ENCODE assay signal across 13 cellular contexts in genomic region chr5:104540448-104540847, GRCh38.
DNase-seq lines count a peak whose midpoint lies in the region; ATAC-seq and TF ChIP-seq lines count a peak whose summit lies in the region.
"Had no signal": no experiment of that assay in that cellular context is flagged by ENCODE, and none has a peak within 500 bp of the region (broad histone marks: within the 10 kb centered on the region; RNA-seq: fewer than 3 reads in every experiment).

No MANE protein-coding gene starts in this region.

- TF ChIP-seq CTCF in A673 (conservative IDR thresholded peaks at IDR 0.05; ENCODE audit: low read depth, low read length), result no peak
- no peak for TF ChIP-seq CTCF in adrenal gland (IDR thresholded peaks at IDR 0.05)

- no peaks in the 10 kb centered on the region for H3K36me3 Mint-ChIP-seq in effector memory CD8-positive, alpha-beta T cell (ENCODE audit: insufficient read depth)

- H3K36me3 ChIP-seq in A673 (ENCODE audit: insufficient read depth, low read length, poor library complexity, severe bottlenecking) (no peaks in the 10 kb centered on the region), adrenal gland (replicated peaks in 1 of 2) (no peaks in the 10 kb centered on the region)
- H3K36me3 ChIP-seq: heart right ventricle had no signal

- no peak for TF ChIP-seq RAD21 in Ishikawa (IDR thresholded peaks at IDR 0.05; ENCODE audit: low read depth)

- WGBS in adrenal gland, 4 donors, result 0 to 28% (median 23%) methylated on average over 1 of the region's 1 CpG

- CTCF ChIA-PET in A673 (lab: Charles Lee), result no interaction called here

- H3K4me1 Mint-ChIP-seq in effector memory CD8-positive, alpha-beta T cell (ENCODE audit: low read depth in 2 of 2), result no peaks in the 10 kb centered on the region

- no peaks in the 10 kb centered on the region for H3K27me3 Mint-ChIP-seq in effector memory CD8-positive, alpha-beta T cell

- no peak overlapping the region for H3K27ac Mint-ChIP-seq in effector memory CD8-positive, alpha-beta T cell
- H3K27ac Mint-ChIP-seq: T-helper 1 cell treated with Interleukin-12 subunit alpha and Interleukin-12 subunit beta and Interleukin-4 antibody, amounts not matched to agents 30 μg/mL and 1 μg/mL, for 36 hours had no signal

- H3K27me3 ChIP-seq in A673 (replicated peaks; ENCODE audit: insufficient read depth, low read depth, low read length, poor library complexity), result no peaks in the 10 kb centered on the region
- no peaks in the 10 kb centered on the region for H3K27me3 ChIP-seq in adrenal gland
- H3K27me3 ChIP-seq: heart right ventricle had no signal

- intact Hi-C loops in A673 (cut with micrococcal nuclease; ENCODE audit: unreplicated experiment) (no loop called here), adrenal gland (cut with DNase I) (no loop called here)

- peaks cover 26% of the 10 kb centered on the region for H3K4me1 ChIP-seq in A673 (ENCODE audit: insufficient read depth, low read length, poor library complexity, severe bottlenecking)
- peaks cover 7 to 21% of the 10 kb centered on the region in 2 donors for H3K4me1 ChIP-seq in adrenal gland (replicated peaks in 1 of 2)
- H3K4me1 ChIP-seq: heart right ventricle had no signal

- TF ChIP-seq EP300 in Ishikawa (IDR thresholded peaks at IDR 0.05; ENCODE audit: borderline replicate concordance), result peak; percentile 69; the same call in 1 of the 2 replicates

- H3K27ac ChIP-seq in A673 (ENCODE audit: low read depth, low read length, poor library complexity, severe bottlenecking) (peak overlapping the region; percentile 64), adrenal gland (peak overlapping the region in 3 of 5 donors; percentile 54 to 61 (median 58))
- H3K27ac ChIP-seq: heart right ventricle had no signal

- H3K4me3 Mint-ChIP-seq in effector memory CD8-positive, alpha-beta T cell, result no peak overlapping the region
- H3K4me3 Mint-ChIP-seq: T-helper 1 cell treated with Interleukin-12 subunit alpha and Interleukin-12 subunit beta and Interleukin-4 antibody, amounts not matched to agents 30 μg/mL and 1 μg/mL, for 36 hours had no signal

- peak in 1 of 2 donors; percentile 19 for TF ChIP-seq POLR2A in adrenal gland (IDR thresholded peaks at IDR 0.05)

- H3K4me3 ChIP-seq in A673 (ENCODE audit: low read depth, low read length, poor library complexity, severe bottlenecking), result no peak overlapping the region
- H3K4me3 ChIP-seq in adrenal gland, result no peak overlapping the region
- H3K4me3 ChIP-seq: heart right ventricle had no signal

- BruUV-seq in A673 (replicated peaks; lab: Mats Ljungman, UMichigan), result no TSS peak

- no peaks in the 10 kb centered on the region for H3K9me3 ChIP-seq in A673 (ENCODE audit: low read depth, low read length, poor library complexity, severe bottlenecking)
- H3K9me3 ChIP-seq in adrenal gland (replicated peaks in 1 of 3), result no peaks in the 10 kb centered on the region
- H3K9me3 ChIP-seq: heart right ventricle had no signal

- DNase-seq in A673 (ENCODE audit: low spot score) (peak; percentile 88), adrenal gland (peak; percentile 26 to 75 (median 56)), iris pigment epithelial cell (ENCODE audit: low read depth) (peak; percentile 79), activated gamma-delta T cell treated with Interleukin-2 at 50 U/mL for 16 hours (no peak)
- DNase-seq in effector memory CD8-positive, alpha-beta T cell, result no peak
- DNase-seq: activated CD8-positive, alpha-beta memory T cell treated with anti-CD3 and anti-CD28 coated beads, Interleukin-2, amount 50 U/mL, for 4 hours; AML-193; heart right ventricle; NCI-H524 had no signal

- peaks cover 7 to 11% of the 10 kb centered on the region in 2 donors for H3K9me3 Mint-ChIP-seq in effector memory CD8-positive, alpha-beta T cell
- H3K9me3 Mint-ChIP-seq: T-helper 1 cell treated with Interleukin-12 subunit alpha and Interleukin-12 subunit beta and Interleukin-4 antibody, amounts not matched to agents 30 μg/mL and 1 μg/mL, for 36 hours had no signal

- POLR2A ChIA-PET in A673 (lab: Charles Lee; ENCODE audit: low non-redundant PET), result no interaction called here

- ATAC-seq in GM18867 (IDR thresholded peaks at IDR 0.05; ENCODE audit: unreplicated experiment) (no peak), HG03442 (IDR thresholded peaks at IDR 0.05; ENCODE audit: unreplicated experiment) (no peak)
- no peak for ATAC-seq in effector memory CD8-positive, alpha-beta T cell (replicated peaks)
- ATAC-seq: heart right ventricle had no signal

TF ChIP-seq in Ishikawa, 13 proteins besides CTCF, POLR2A, EP300 and RAD21:
- TF ChIP-seq REST (IDR thresholded peaks at IDR 0.05; ENCODE audit: low read depth), result no peak
- peak; percentile 61; the same call in 1 of the 2 replicates for TF ChIP-seq TCF12 (IDR thresholded peaks at IDR 0.05; ENCODE audit: low read depth)
- TF ChIP-seq EGR1 (IDR thresholded peaks at IDR 0.05), result no peak
- TF ChIP-seq MAX (IDR thresholded peaks at IDR 0.05), result no peak
- TF ChIP-seq TAF1 (IDR thresholded peaks at IDR 0.05; ENCODE audit: low read depth), result no peak
- TF ChIP-seq TEAD4 (IDR thresholded peaks at IDR 0.05), result peak; percentile 71; the same call in 1 of the 2 replicates
- TF ChIP-seq NFIC (IDR thresholded peaks at IDR 0.05), result peak; percentile 97
- TF ChIP-seq CREB1 (IDR thresholded peaks at IDR 0.05; ENCODE audit: low read depth), result no peak
- no peak; the same call in 1 of the 2 replicates for TF ChIP-seq FOXM1 (IDR thresholded peaks at IDR 0.05; ENCODE audit: borderline replicate concordance, low read depth)
- no peak for TF ChIP-seq CEBPB (IDR thresholded peaks at IDR 0.05)
- no peak for TF ChIP-seq YY1 (IDR thresholded peaks at IDR 0.05; ENCODE audit: low read depth)
- TF ChIP-seq ZBTB7A (IDR thresholded peaks at IDR 0.05; ENCODE audit: low read depth), result no peak
- TF ChIP-seq USF1 (IDR thresholded peaks at IDR 0.05), result no peak
TF ChIP-seq in Ishikawa: peak in this region for 3.

Comparison
In these comparisons a context has a peak if more than half of its experiments do, and no peak if none do; other contexts are left out.
1. DNase-seq: peak in A673 (single experiment), adrenal gland (7 of 7) and iris pigment epithelial cell (single experiment); none in activated gamma-delta T cell treated with Interleukin-2 at 50 U/mL for 16 hours (single experiment) and effector memory CD8-positive, alpha-beta T cell (0 of 3).